ENCODE assay signal across 8 cellular contexts in the genomic region with DNA sequence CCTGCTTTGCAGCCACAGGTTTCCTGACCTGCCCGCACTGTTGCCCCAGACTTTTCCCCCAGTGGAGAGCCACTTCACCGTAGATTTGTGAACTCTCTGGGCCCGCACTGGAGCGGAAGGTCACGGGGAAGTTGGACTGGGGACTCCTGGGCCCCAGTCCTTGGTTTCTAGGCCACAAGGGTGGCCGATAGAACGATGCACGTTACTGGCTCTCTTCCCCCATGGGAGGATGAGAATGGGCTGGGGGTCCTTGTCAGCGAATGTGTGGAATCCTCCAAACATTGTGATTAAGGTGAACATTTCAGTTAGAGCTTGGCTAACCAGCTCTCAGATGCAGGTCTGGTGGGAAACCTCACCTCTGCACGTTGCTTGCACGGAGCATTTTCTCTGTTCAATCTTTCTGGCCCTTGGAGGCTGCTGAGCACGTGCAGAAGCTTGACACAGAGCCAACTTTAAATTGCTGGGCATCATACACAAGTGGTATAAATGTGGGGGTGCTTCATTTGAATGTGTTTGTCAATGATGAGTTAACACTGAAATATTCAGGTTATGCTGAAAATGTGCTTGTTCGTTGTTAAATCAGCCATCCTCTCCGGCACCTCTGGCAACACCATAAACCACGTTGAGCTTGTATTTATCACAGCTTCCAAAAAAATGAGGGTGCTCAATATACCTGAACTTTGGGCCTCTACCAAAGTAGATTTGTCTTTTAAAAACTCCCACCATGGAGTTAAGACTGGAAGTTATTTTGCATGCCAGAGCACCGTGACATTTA. TPM values are rescaled to one million over a fixed set of nuclear protein-coding genes. Genes with fewer than 3 reads are reported as not detected.
DNase-seq lines count a peak whose midpoint lies in the region; ATAC-seq, FAIRE-seq and TF ChIP-seq lines count a peak whose summit lies in the region.

No MANE protein-coding gene starts in this region.

- intact Hi-C loops in kidney (cut with DNase I), result no loop called here

- H3K4me1 ChIP-seq in CD4-positive, CD25-positive, alpha-beta regulatory T cell (ENCODE audit: control insufficient read depth, insufficient read depth, low read length, poor library complexity, severe bottlenecking), result peaks cover 47% of the 10 kb centered on the region
- H3K4me1 ChIP-seq in kidney (ENCODE audit: control insufficient read depth in 1 of 2, insufficient read depth in 1 of 2, low read depth in 1 of 2, low read length in 2 of 2), result peaks cover 0 to 16% of the 10 kb centered on the region in 2 donors

- H3K9ac ChIP-seq in kidney (ENCODE audit: low read length in 2 of 2), result peak overlapping the region; percentile 79 to 83

- H3K4me3 Mint-ChIP-seq in CD4-positive, CD25-positive, alpha-beta regulatory T cell, result peak overlapping the region; percentile 91 to 97 (median 94)
- H3K4me3 Mint-ChIP-seq in stimulated activated memory B cell treated with anti-CD40 and anti-IgM and Interleukin-4, amounts not matched to agents 10 μg/mL and 1 μg/mL and 100 μg/mL, for 72 hours, result peak overlapping the region; percentile 83

- no peaks in the 10 kb centered on the region for H3K27me3 Mint-ChIP-seq in CD4-positive, CD25-positive, alpha-beta regulatory T cell
- H3K27me3 Mint-ChIP-seq in stimulated activated memory B cell treated with anti-CD40 and anti-IgM and Interleukin-4, amounts not matched to agents 10 μg/mL and 1 μg/mL and 100 μg/mL, for 72 hours, result no peaks in the 10 kb centered on the region

- peaks cover 5% of the 10 kb centered on the region for H3K36me3 ChIP-seq in CD4-positive, CD25-positive, alpha-beta regulatory T cell (ENCODE audit: control insufficient read depth, insufficient read depth, low read length)
- peaks cover 0 to 3% of the 10 kb centered on the region in 2 donors for H3K36me3 ChIP-seq in kidney (ENCODE audit: control insufficient read depth in 1 of 2, insufficient read depth in 2 of 2, low read length in 2 of 2)

- H3K9me3 Mint-ChIP-seq in CD4-positive, CD25-positive, alpha-beta regulatory T cell, result no peaks in the 10 kb centered on the region
- H3K9me3 Mint-ChIP-seq in stimulated activated memory B cell treated with anti-CD40 and anti-IgM and Interleukin-4, amounts not matched to agents 10 μg/mL and 1 μg/mL and 100 μg/mL, for 72 hours, result no peaks in the 10 kb centered on the region

- peak overlapping the region; percentile 95 to 97 (median 96) for H3K27ac Mint-ChIP-seq in CD4-positive, CD25-positive, alpha-beta regulatory T cell
- peak overlapping the region; percentile 92 for H3K27ac Mint-ChIP-seq in stimulated activated memory B cell treated with anti-CD40 and anti-IgM and Interleukin-4, amounts not matched to agents 10 μg/mL and 1 μg/mL and 100 μg/mL, for 72 hours

- peak overlapping the region; percentile 90 for H3K27ac ChIP-seq in CD4-positive, CD25-positive, alpha-beta regulatory T cell (ENCODE audit: insufficient read depth, low read length, poor library complexity, severe bottlenecking)
- H3K27ac ChIP-seq in caudate nucleus (ENCODE audit: low read depth, low read length), result peak overlapping the region; percentile 82
- peak overlapping the region; percentile 66 to 73 for H3K27ac ChIP-seq in kidney (ENCODE audit: low read depth in 2 of 2, low read length in 2 of 2)

- H3K9me3 ChIP-seq in CD4-positive, CD25-positive, alpha-beta regulatory T cell (ENCODE audit: control insufficient read depth in 2 of 2, low read length in 2 of 2), result no peaks in the 10 kb centered on the region
- H3K9me3 ChIP-seq in kidney (ENCODE audit: control insufficient read depth in 1 of 2, low read length in 2 of 2), result no peaks in the 10 kb centered on the region

- H3K36me3 Mint-ChIP-seq in CD4-positive, CD25-positive, alpha-beta regulatory T cell, result peaks cover 6% of the 10 kb centered on the region
- H3K36me3 Mint-ChIP-seq in stimulated activated memory B cell treated with anti-CD40 and anti-IgM and Interleukin-4, amounts not matched to agents 10 μg/mL and 1 μg/mL and 100 μg/mL, for 72 hours, result peaks cover 9% of the 10 kb centered on the region

- H3K4me3 ChIP-seq in CD4-positive, CD25-positive, alpha-beta regulatory T cell (ENCODE audit: low read depth, low read length), result peak overlapping the region; percentile 90
- peak overlapping the region; percentile 58 to 66 for H3K4me3 ChIP-seq in kidney (ENCODE audit: low read length in 2 of 2)

- H3K4me1 Mint-ChIP-seq in CD4-positive, CD25-positive, alpha-beta regulatory T cell, result peaks cover 31 to 62% (median 49%) of the 10 kb centered on the region in 4 donors
- peaks cover 36% of the 10 kb centered on the region for H3K4me1 Mint-ChIP-seq in stimulated activated memory B cell treated with anti-CD40 and anti-IgM and Interleukin-4, amounts not matched to agents 10 μg/mL and 1 μg/mL and 100 μg/mL, for 72 hours

- H3K27me3 ChIP-seq in CD4-positive, CD25-positive, alpha-beta regulatory T cell (ENCODE audit: control insufficient read depth, insufficient read depth, low read length), result no peaks in the 10 kb centered on the region

- TF ChIP-seq CTCF in kidney (IDR thresholded peaks at IDR 0.05; ENCODE audit: borderline replicate concordance, extremely low read depth, insufficient read depth), result no peak

- peak; percentile 11 to 29 for ATAC-seq in CD4-positive, CD25-positive, alpha-beta regulatory T cell (ENCODE audit: low read depth in 2 of 2)
- ATAC-seq in GM18861 (IDR thresholded peaks at IDR 0.05; ENCODE audit: unreplicated experiment), result peak; percentile 25
- peak; percentile 8 for ATAC-seq in HG03565 (IDR thresholded peaks at IDR 0.05; ENCODE audit: unreplicated experiment)
- peak; percentile 65 for ATAC-seq in stimulated activated memory B cell treated with anti-CD40 and anti-IgM and Interleukin-4, amounts not matched to agents 10 μg/mL and 1 μg/mL and 100 μg/mL, for 72 hours
- ATAC-seq in GM21619 (IDR thresholded peaks at IDR 0.05; ENCODE audit: unreplicated experiment), result no peak

- peak in 2 of 3 donors; percentile 27 to 60 for DNase-seq in CD4-positive, CD25-positive, alpha-beta regulatory T cell
- DNase-seq in RPMI7951 (ENCODE audit: low read depth) (peak; percentile 59), caudate nucleus (lab: John Stamatoyannopoulos, UW) (peak in 17 of 61 donors; percentile 12 to 69 (median 44)), kidney (no peak)

- FAIRE-seq in kidney (lab: Jason Lieb, UNC), result no peak

RNA-seq across cellular contexts. Expression of a gene that starts 1.0 kb away (rescaled TPM):
- total RNA-seq in CD4-positive, CD25-positive, alpha-beta regulatory T cell, result 24.3 TPM
- polyA plus RNA-seq in CD4-positive, CD25-positive, alpha-beta regulatory T cell, result 10 to 100 TPM; 23.4 to 35.9 (median 28.5) TPM
- total RNA-seq in RPMI7951 (2014; rRNA removed; shearing (Covaris generic)), result 10.5 and 18.7 TPM in 2 replicates
- total RNA-seq in kidney, result 28.5 TPM
- 10.6 TPM for polyA plus RNA-seq in kidney (ENCODE audit: insufficient read depth, low read depth, low replicate concordance)

RNA-seq across cellular contexts. Expression of a gene that starts 40.8 kb away (rescaled TPM):
- not detected for total RNA-seq in CD4-positive, CD25-positive, alpha-beta regulatory T cell
- polyA plus RNA-seq in CD4-positive, CD25-positive, alpha-beta regulatory T cell, result under 1 TPM in 3 of 4 donors, not detected in 1; 0.02 to 0.29 (median 0.21) TPM
- total RNA-seq in RPMI7951 (2014; rRNA removed; shearing (Covaris generic)), result not detected in 2 replicates
- total RNA-seq in kidney, result 41.8 TPM
- 10.4 TPM for polyA plus RNA-seq in kidney (ENCODE audit: insufficient read depth, low read depth, low replicate concordance)

Comparison
In these comparisons a context has a peak if more than half of its experiments do, and no peak if none do; other contexts are left out.
1. RNA of a gene that starts 40.8 kb away (total RNA-seq): 41.8 TPM in kidney (single experiment); not detected in CD4-positive, CD25-positive, alpha-beta regulatory T cell (single experiment) and not detected in RPMI7951; every median in the first group is over 10 times any median in the second.
2. Peak in every context shown above with its lines, with median percentiles within 50 percentile points of each other: H3K27ac ChIP-seq.